Comparison of ENCODE assay signal across 21 cellular contexts in the genomic region with DNA sequence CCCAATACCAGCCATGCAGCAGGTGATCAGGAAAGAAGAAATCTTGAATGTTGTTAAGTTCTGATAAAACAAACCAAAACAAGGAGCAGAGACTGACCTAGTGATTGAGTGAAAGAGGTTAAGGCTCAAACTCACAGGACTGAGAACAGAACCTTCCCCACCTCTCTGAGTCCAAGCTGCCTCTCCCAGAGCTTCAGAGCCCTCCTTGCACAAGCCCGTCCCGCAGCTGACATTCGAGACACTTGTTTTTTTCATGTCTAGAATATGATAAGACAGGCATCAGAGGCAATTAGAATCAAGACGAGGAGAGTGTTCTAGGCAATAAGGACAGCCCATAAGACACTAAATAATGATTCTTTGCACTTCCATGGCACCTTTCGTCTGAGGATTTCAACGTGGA.
DNase-seq lines count a peak whose midpoint lies in the region; ATAC-seq and TF ChIP-seq lines count a peak whose summit lies in the region.
"Had no signal": no experiment of that assay in that cellular context is flagged by ENCODE, and none has a peak within 500 bp of the region (broad histone marks: within the 10 kb centered on the region; RNA-seq: fewer than 3 reads in every experiment).

No MANE protein-coding gene starts in this region.

- intact Hi-C loops in PC-9 (cut with micrococcal nuclease; ENCODE audit: unreplicated experiment) (loop anchor here (5.0 kb wide), 2 partner anchors 99 to 154 kb away; a partner anchor contains a TSS), esophagus muscularis mucosa (cut with DNase I) (loop anchor here (10.0 kb wide), 1 partner anchor 326 kb away; no protein-coding TSS in a partner anchor)

- no peaks in the 10 kb centered on the region for H3K9me3 Mint-ChIP-seq in activated CD8-positive, alpha-beta memory T cell treated with anti-CD3 and anti-CD28 coated beads, Interleukin-2, amount 10 ng/mL, durations not matched to agents 7 days and 5 days (ENCODE audit: low read depth)
- peaks cover 9% of the 10 kb centered on the region for H3K9me3 Mint-ChIP-seq in type B pancreatic cell
- H3K9me3 Mint-ChIP-seq: CD4-positive, alpha-beta T cell; IgD-negative memory B cell had no signal

- WGBS in esophagus muscularis mucosa: 85% methylated on average over 6 of the region's 6 CpGs

- POLR2A ChIA-PET in PC-9 (lab: Charles Lee; ENCODE audit: unreplicated experiment): no interaction called here

- no peaks in the 10 kb centered on the region for H3K9me3 ChIP-seq in PC-9 (ENCODE audit: insufficient read depth, low read depth)
- no peaks in the 10 kb centered on the region for H3K9me3 ChIP-seq in esophagus muscularis mucosa
- H3K9me3 ChIP-seq: BLaER1 treated with 17β-estradiol and CSF1 and Interleukin-3, amounts not matched to agents 10 nM and 100 nM had no signal

- peak; percentile 11 for DNase-seq in activated CD8-positive, alpha-beta memory T cell treated with anti-CD3 and anti-CD28 coated beads, Interleukin-2, amount 10 ng/mL, durations not matched to agents 7 days and 5 days
- DNase-seq in activated CD8-positive, alpha-beta memory T cell treated with anti-CD3 and anti-CD28 coated beads, Interleukin-2, amount 50 U/mL, for 48 hours: no peak
- DNase-seq in PC-9 (no peak), esophagus muscularis mucosa (ENCODE audit: extremely low spot score) (peak; percentile 12), type B pancreatic cell (ENCODE audit: extremely low spot score, unreplicated experiment) (no peak), SHP77 treated with DMSO at 0.1 percent for 48 hours (lab: John Stamatoyannopoulos, UW) (no peak), HUDEP-2 (lab: John Stamatoyannopoulos, UW; ENCODE audit: unreplicated experiment in 76 of 76) (no peak), NCI-H187 (lab: John Stamatoyannopoulos, UW) (no peak)
- DNase-seq: CD4-positive, alpha-beta T cell; DMS79 treated with DMSO at 0.1 percent for 48 hours; NCI-H1048; NCI-H1694; NCI-H2081 treated with DMSO at 0.1 percent for 48 hours; NCI-H446 treated with DMSO at 0.1 percent for 48 hours; NCI-H526; NK-92 treated with Interleukin-12 subunit alpha and Interleukin-12 subunit beta, amount 100 ng/mL, for 24 hours; RPMI8226; SIG-M5 had no signal

- H3K27me3 Mint-ChIP-seq in activated CD8-positive, alpha-beta memory T cell treated with anti-CD3 and anti-CD28 coated beads, Interleukin-2, amount 10 ng/mL, durations not matched to agents 7 days and 5 days: peaks cover 3% of the 10 kb centered on the region
- no peaks in the 10 kb centered on the region for H3K27me3 Mint-ChIP-seq in type B pancreatic cell

- BruUV-seq in PC-9 (replicated peaks; lab: Mats Ljungman, UMichigan): no TSS peak

- no peaks in the 10 kb centered on the region for H3K36me3 ChIP-seq in PC-9 (ENCODE audit: low read depth)
- no peaks in the 10 kb centered on the region for H3K36me3 ChIP-seq in esophagus muscularis mucosa
- H3K36me3 ChIP-seq: BLaER1 treated with 17β-estradiol and CSF1 and Interleukin-3, amounts not matched to agents 10 nM and 100 nM had no signal

- no peaks in the 10 kb centered on the region for H3K36me3 Mint-ChIP-seq in activated CD8-positive, alpha-beta memory T cell treated with anti-CD3 and anti-CD28 coated beads, Interleukin-2, amount 10 ng/mL, durations not matched to agents 7 days and 5 days
- no peaks in the 10 kb centered on the region for H3K36me3 Mint-ChIP-seq in type B pancreatic cell
- H3K36me3 Mint-ChIP-seq: IgD-negative memory B cell had no signal

- no peak overlapping the region for H2AFZ ChIP-seq in PC-9

- no peaks in the 10 kb centered on the region for H3K4me1 Mint-ChIP-seq in activated CD8-positive, alpha-beta memory T cell treated with anti-CD3 and anti-CD28 coated beads, Interleukin-2, amount 10 ng/mL, durations not matched to agents 7 days and 5 days
- peaks cover 31% of the 10 kb centered on the region for H3K4me1 Mint-ChIP-seq in type B pancreatic cell (ENCODE audit: unreplicated experiment)
- H3K4me1 Mint-ChIP-seq: IgD-negative memory B cell had no signal

- H3K79me2 ChIP-seq in PC-9 (ENCODE audit: low read depth): no peaks in the 10 kb centered on the region

- peaks cover 26% of the 10 kb centered on the region for H3F3A ChIP-seq in PC-9 (ENCODE audit: insufficient read depth, low read depth)

- no peak for ATAC-seq in activated CD8-positive, alpha-beta memory T cell treated with anti-CD3 and anti-CD28 coated beads, Interleukin-2, amount 10 ng/mL, durations not matched to agents 7 days and 5 days

- no peak for TF ChIP-seq POLR2A in esophagus muscularis mucosa (IDR thresholded peaks at IDR 0.05; ENCODE audit: low read depth)

- no peak overlapping the region for H3K4me3 Mint-ChIP-seq in activated CD8-positive, alpha-beta memory T cell treated with anti-CD3 and anti-CD28 coated beads, Interleukin-2, amount 10 ng/mL, durations not matched to agents 7 days and 5 days
- H3K4me3 Mint-ChIP-seq in type B pancreatic cell: no peak overlapping the region
- H3K4me3 Mint-ChIP-seq: CD4-positive, alpha-beta T cell; IgD-negative memory B cell had no signal

- no peak overlapping the region for H3K27ac Mint-ChIP-seq in activated CD8-positive, alpha-beta memory T cell treated with anti-CD3 and anti-CD28 coated beads, Interleukin-2, amount 10 ng/mL, durations not matched to agents 7 days and 5 days
- H3K27ac Mint-ChIP-seq in type B pancreatic cell: peak overlapping the region; percentile 3
- H3K27ac Mint-ChIP-seq: CD4-positive, alpha-beta T cell; IgD-negative memory B cell had no signal

- CTCF ChIA-PET in activated CD8-positive, alpha-beta memory T cell treated with anti-CD3 and anti-CD28 coated beads, Interleukin-2, amount 10 ng/mL, durations not matched to agents 7 days and 5 days (lab: Charles Lee): no interaction called here
- CTCF ChIA-PET in PC-9 (lab: Charles Lee): no interaction called here

- H3K4me3 ChIP-seq in PC-9: no peak overlapping the region
- H3K4me3 ChIP-seq in esophagus muscularis mucosa: no peak overlapping the region
- H3K4me3 ChIP-seq: BLaER1 treated with 17β-estradiol and CSF1 and Interleukin-3, amounts not matched to agents 10 nM and 100 nM had no signal

- no peaks in the 10 kb centered on the region for H3K27me3 ChIP-seq in PC-9 (ENCODE audit: insufficient read depth, low read depth)
- no peaks in the 10 kb centered on the region for H3K27me3 ChIP-seq in esophagus muscularis mucosa
- H3K27me3 ChIP-seq: BLaER1 treated with 17β-estradiol and CSF1 and Interleukin-3, amounts not matched to agents 10 nM and 100 nM had no signal

- peak overlapping the region; percentile 78; the same call in 1 of the 2 replicates for H3K27ac ChIP-seq in PC-9
- no peak overlapping the region for H3K27ac ChIP-seq in esophagus muscularis mucosa (replicated peaks in 1 of 4)
- H3K27ac ChIP-seq: BLaER1 treated with 17β-estradiol and CSF1 and Interleukin-3, amounts not matched to agents 10 nM and 100 nM; KMS-11 had no signal

- H3K4me1 ChIP-seq in PC-9 (replicated peaks; ENCODE audit: insufficient read depth): peaks cover 44% of the 10 kb centered on the region
- H3K4me1 ChIP-seq in esophagus muscularis mucosa: peaks cover 0 to 24% (median 18%) of the 10 kb centered on the region in 4 donors
- H3K4me1 ChIP-seq: BLaER1 treated with 17β-estradiol and CSF1 and Interleukin-3, amounts not matched to agents 10 nM and 100 nM had no signal

- H3K9me2 ChIP-seq in PC-9 (ENCODE audit: insufficient read depth): no peaks in the 10 kb centered on the region

- no peak for TF ChIP-seq EP300 in esophagus muscularis mucosa (IDR thresholded peaks at IDR 0.05)

- TF ChIP-seq CTCF in PC-9 (conservative IDR thresholded peaks at IDR 0.05) (no peak), esophagus muscularis mucosa (IDR thresholded peaks at IDR 0.05) (no peak), type B pancreatic cell (conservative IDR thresholded peaks at IDR 0.05) (no peak)

- H3K4me2 ChIP-seq in PC-9: peak overlapping the region; percentile 47
- H3K4me2 ChIP-seq: BLaER1 treated with 17β-estradiol and CSF1 and Interleukin-3, amounts not matched to agents 10 nM and 100 nM; KMS-11 had no signal

- H4K20me1 ChIP-seq in PC-9 (ENCODE audit: insufficient read depth): no peaks in the 10 kb centered on the region
- H4K20me1 ChIP-seq: BLaER1 treated with 17β-estradiol and CSF1 and Interleukin-3, amounts not matched to agents 10 nM and 100 nM had no signal

Comparison
In these comparisons a context has a peak if more than half of its experiments do, and no peak if none do; other contexts are left out.
1. DNase-seq: peak in activated CD8-positive, alpha-beta memory T cell treated with anti-CD3 and anti-CD28 coated beads, Interleukin-2, amount 10 ng/mL, durations not matched to agents 7 days and 5 days (single experiment) and esophagus muscularis mucosa (single experiment); none in activated CD8-positive, alpha-beta memory T cell treated with anti-CD3 and anti-CD28 coated beads, Interleukin-2, amount 50 U/mL, for 48 hours (single experiment), PC-9 (0 of 2), type B pancreatic cell (single experiment), SHP77 treated with DMSO at 0.1 percent for 48 hours (single experiment), HUDEP-2 (0 of 76) and NCI-H187 (0 of 2).